23 cellular contexts compared by ENCODE assay signal in the genomic region with DNA sequence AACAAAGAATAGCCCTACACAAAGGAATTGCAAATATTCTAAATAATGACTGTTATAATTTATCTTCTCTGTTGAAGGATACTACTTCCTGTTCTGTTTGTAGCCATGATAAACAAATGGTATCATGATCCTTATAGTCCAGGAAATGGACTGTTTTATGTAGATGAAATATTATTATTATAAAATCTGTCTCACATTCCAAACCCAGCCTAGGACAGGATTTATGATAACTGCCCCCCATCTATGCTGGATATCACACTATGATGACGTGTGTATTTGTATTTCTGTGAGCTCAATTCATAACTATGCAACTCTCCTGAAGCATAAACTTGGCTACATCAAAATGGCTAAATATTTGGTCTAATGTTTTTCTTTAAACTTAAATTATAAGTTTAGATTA. TPM values are rescaled to one million over a fixed set of nuclear protein-coding genes. Genes with fewer than 3 reads are reported as not detected.
"Had no signal": no experiment of that assay in that cellular context is flagged by ENCODE, and none has a peak within 500 bp of the region (broad histone marks: within the 10 kb centered on the region; RNA-seq: fewer than 3 reads in every experiment).

No MANE protein-coding gene starts in this region.

- FAIRE-seq: keratinocyte had no signal

- H3K27me3 Mint-ChIP-seq: activated CD4-positive, alpha-beta memory T cell treated with anti-CD3 and anti-CD28 coated beads for 36 hours; memory B cell; progenitor cell of endocrine pancreas; stimulated activated naive CD8-positive, alpha-beta T cell treated with anti-CD3 and anti-CD28 coated beads, Interleukin-15, Interleukin-2, amounts not matched to agents 100 ng/mL and 50 ng/mL, for 24 hours had no signal

- H3K36me3 Mint-ChIP-seq: activated CD4-positive, alpha-beta memory T cell treated with anti-CD3 and anti-CD28 coated beads for 36 hours; activated naive CD4-positive, alpha-beta T cell treated with anti-CD3 and anti-CD28 coated beads, Interleukin-2, amount 50 U/mL, for 72 hours; brain; memory B cell; natural killer cell; T-cell had no signal

- ATAC-seq: activated naive CD4-positive, alpha-beta T cell treated with anti-CD3 and anti-CD28 coated beads, Interleukin-2, amount 50 U/mL, for 72 hours; activated T-cell treated with anti-CD3 and anti-CD28 coated beads, Interleukin-2, amount 50 U/mL, for 4 hours; left lung; natural killer cell; right cardiac atrium; T-cell had no signal

- H3K4me1 ChIP-seq: left lung, spleen, suprapubic skin had no signal

- H3K9me3 Mint-ChIP-seq: activated CD4-positive, alpha-beta memory T cell treated with anti-CD3 and anti-CD28 coated beads for 36 hours; activated T-cell treated with anti-CD3 and anti-CD28 coated beads, Interleukin-2, amount 50 U/mL, for 4 hours; brain; stimulated activated naive CD8-positive, alpha-beta T cell treated with anti-CD3 and anti-CD28 coated beads, Interleukin-15, Interleukin-2, amounts not matched to agents 100 ng/mL and 50 ng/mL, for 24 hours had no signal

- H3K27ac Mint-ChIP-seq: activated CD4-positive, alpha-beta memory T cell treated with anti-CD3 and anti-CD28 coated beads for 36 hours; activated naive CD4-positive, alpha-beta T cell treated with anti-CD3 and anti-CD28 coated beads, Interleukin-2, amount 50 U/mL, for 72 hours; brain; memory B cell; natural killer cell; stimulated activated naive CD8-positive, alpha-beta T cell treated with anti-CD3 and anti-CD28 coated beads, Interleukin-15, Interleukin-2, amounts not matched to agents 100 ng/mL and 50 ng/mL, for 24 hours; T-cell had no signal

- H3K4me1 Mint-ChIP-seq: memory B cell, natural killer cell, T-cell had no signal

- H3K4me3 ChIP-seq: hepatocyte, left lung, spleen, suprapubic skin had no signal

- DNase-seq: activated CD4-positive, alpha-beta memory T cell treated with anti-CD3 and anti-CD28 coated beads for 36 hours; activated CD4-positive, CD25-positive, alpha-beta regulatory T cell treated with anti-CD3 and anti-CD28 coated beads, Interleukin-2, amount 50 U/mL, for 72 hours; activated effector memory CD4-positive, alpha-beta T cell treated with anti-CD3 and anti-CD28 coated beads, Interleukin-2, amount 50 U/mL, for 16 hours; activated T-cell treated with anti-CD3 and anti-CD28 coated beads, Interleukin-2, amount 50 U/mL, for 4 hours; amniotic stem cell; cerebellar nuclear complex; dermis blood vessel endothelial cell; left lung; natural killer cell; nucleus accumbens; right cardiac atrium; spleen; T-cell; T1000; trophoblast cell had no signal

- H3K27ac ChIP-seq: hepatocyte, left lung, spleen, suprapubic skin had no signal

- H3K9me3 ChIP-seq: left lung, spleen, suprapubic skin had no signal

- H3K4me2 ChIP-seq: hepatocyte had no signal

- H3K79me2 ChIP-seq: hepatocyte had no signal

- H3K36me3 ChIP-seq: left lung, spleen, suprapubic skin had no signal

- H2AFZ ChIP-seq: hepatocyte had no signal

- H3K27me3 ChIP-seq: hepatocyte, left lung, spleen, suprapubic skin had no signal

- H3K4me3 Mint-ChIP-seq: activated CD4-positive, alpha-beta memory T cell treated with anti-CD3 and anti-CD28 coated beads for 36 hours; activated T-cell treated with anti-CD3 and anti-CD28 coated beads, Interleukin-2, amount 50 U/mL, for 4 hours; brain; memory B cell; natural killer cell; stimulated activated naive CD8-positive, alpha-beta T cell treated with anti-CD3 and anti-CD28 coated beads, Interleukin-15, Interleukin-2, amounts not matched to agents 100 ng/mL and 50 ng/mL, for 24 hours; T-cell had no signal

RNA-seq across cellular contexts. Expression of gene DMD, which starts 21.3 kb away (rescaled TPM):
- total RNA-seq: natural killer cell had no signal
